ENCODE assay signal across 8 cellular contexts in genomic region chr4:26320159-26320452, GRCh38. TPM values are rescaled to one million over a fixed set of nuclear protein-coding genes. Genes with fewer than 3 reads are reported as not detected.
A peak's percentile ranks its signal among the peaks of the same experiment; 100 is the strongest.
DNase-seq lines count a peak whose midpoint lies in the region; ATAC-seq and TF ChIP-seq lines count a peak whose summit lies in the region.

No MANE protein-coding gene starts in this region.

- H3K4me3 ChIP-seq in osteoblast (ENCODE audit: insufficient read depth, low read length): peak overlapping the region; percentile 83

- ATAC-seq in HG02943 (IDR thresholded peaks at IDR 0.05; ENCODE audit: low read depth, unreplicated experiment): peak; percentile 21

- DNase-seq in stimulated activated CD4-positive, alpha-beta T cell treated with anti-CD3 and anti-CD28 coated beads, TNF-alpha, amount 100 ng/mL, for 48 hours (ENCODE audit: low read depth in 3 of 3): peak in 2 of 3 donors; percentile 44 to 45
- no peak for DNase-seq in stimulated activated CD4-positive, alpha-beta T cell treated with anti-CD3 and anti-CD28 coated beads, Interleukin-4, amount 100 ng/mL, for 24 hours
- DNase-seq in T-helper 9 cell: peak; percentile 22
- peak; percentile 27 for DNase-seq in fibroblast of gingiva (ENCODE audit: low read depth)
- peak; percentile 83 for DNase-seq in osteoblast (ENCODE audit: insufficient read length, low spot score, missing footprints)
- no peak for DNase-seq in putamen (ENCODE audit: low spot score)
- DNase-seq in NCI-H69 (lab: John Stamatoyannopoulos, UW): no peak

- peaks cover 3% of the 10 kb centered on the region for H3K9me3 ChIP-seq in osteoblast (ENCODE audit: low read depth, low read length)

- H3K4me2 ChIP-seq in osteoblast (ENCODE audit: insufficient read depth, low read length): peak overlapping the region; percentile 83

- peak overlapping the region; percentile 89 for H2AFZ ChIP-seq in osteoblast (ENCODE audit: low read length)

- H3K79me2 ChIP-seq in osteoblast (ENCODE audit: insufficient read depth, low read length): peaks cover 44% of the 10 kb centered on the region

- no peaks in the 10 kb centered on the region for H3K27me3 ChIP-seq in osteoblast (ENCODE audit: insufficient read depth, low read length)

- H4K20me1 ChIP-seq in osteoblast (ENCODE audit: insufficient read depth, low read length): peaks cover 13% of the 10 kb centered on the region

- H3K4me1 ChIP-seq in osteoblast (ENCODE audit: insufficient read depth, low read length): peaks cover 27% of the 10 kb centered on the region

- no peaks in the 10 kb centered on the region for H3K36me3 ChIP-seq in osteoblast (ENCODE audit: insufficient read depth, low read length)

- TF ChIP-seq CTCF in osteoblast (IDR thresholded peaks at IDR 0.05; ENCODE audit: extremely low read depth, low read depth, low read length): no peak

- peak overlapping the region; percentile 93 for H3K27ac ChIP-seq in osteoblast (ENCODE audit: low read depth, low read length)

RNA-seq across cellular contexts. Expression of gene RBPJ, which starts 0.7 kb away (rescaled TPM):
- 106 and 109 TPM in 2 replicates for total RNA-seq in osteoblast

Comparison
In these comparisons a context has a peak if more than half of its experiments do, and no peak if none do; other contexts are left out.
1. DNase-seq: peak in stimulated activated CD4-positive, alpha-beta T cell treated with anti-CD3 and anti-CD28 coated beads, TNF-alpha, amount 100 ng/mL, for 48 hours (2 of 3), T-helper 9 cell (single experiment), fibroblast of gingiva (single experiment) and osteoblast (single experiment); none in stimulated activated CD4-positive, alpha-beta T cell treated with anti-CD3 and anti-CD28 coated beads, Interleukin-4, amount 100 ng/mL, for 24 hours (single experiment), putamen (single experiment) and NCI-H69 (single experiment).